11 cellular contexts compared by ENCODE assay signal in the genomic region with DNA sequence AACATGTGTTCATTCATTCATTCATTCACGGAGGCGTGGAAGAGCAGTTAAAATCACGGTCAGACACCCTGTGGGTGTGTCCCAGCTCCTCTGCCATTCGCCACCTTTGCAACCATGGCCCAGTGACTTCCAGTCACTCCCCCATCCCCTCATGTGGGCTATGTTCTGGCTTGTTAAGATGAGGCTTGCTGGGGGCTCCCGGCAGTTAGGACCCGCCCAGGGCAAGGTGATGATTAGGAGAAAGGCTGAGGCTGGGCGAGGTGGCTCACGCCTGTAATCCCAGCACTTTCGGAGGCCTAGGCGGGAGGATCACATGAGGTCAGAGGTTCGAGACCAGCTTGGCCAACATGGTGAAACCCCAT. TPM values are rescaled to one million over a fixed set of nuclear protein-coding genes. Genes with fewer than 3 reads are reported as not detected.
A peak's percentile ranks its signal among the peaks of the same experiment; 100 is the strongest.
DNase-seq lines count a peak whose midpoint lies in the region; FAIRE-seq and TF ChIP-seq lines count a peak whose summit lies in the region.
"Had no signal": no experiment of that assay in that cellular context is flagged by ENCODE, and none has a peak within 500 bp of the region (broad histone marks: within the 10 kb centered on the region; RNA-seq: fewer than 3 reads in every experiment).

No MANE protein-coding gene starts in this region.

- POLR2A ChIA-PET in H1 (lab: Charles Lee; ENCODE audit: partially characterized antibody): interaction anchor here (0.7 to 1.3 kb wide), 2 partner anchors 9 to 141 kb away, joined by 3 to 4 read pairs; no protein-coding TSS in a partner anchor

- H2BK120ac ChIP-seq in H1 (replicated peaks; ENCODE audit: low read depth, low read length): no peak overlapping the region

- CTCF ChIA-PET in H1 (lab: Charles Lee; ENCODE audit: partially characterized antibody): interaction anchor here (0.8 to 12.8 kb wide), 5 partner anchors 32 to 153 kb away, joined by 3 to 250 read pairs (median 6); no protein-coding TSS in a partner anchor

- no peak overlapping the region for H3K56ac ChIP-seq in H1 (replicated peaks; ENCODE audit: insufficient read length, low read depth, low read length)

- H4K5ac ChIP-seq in H1 (ENCODE audit: insufficient read length, low read depth, low read length): no peak overlapping the region

- no peaks in the 10 kb centered on the region for H3K79me1 ChIP-seq in H1 (ENCODE audit: low read depth, low read length)

- peak overlapping the region; percentile 16 to 99 (median 98); a peak in 21 of 22 replicates for H3K27ac ChIP-seq in BLaER1 treated with 17β-estradiol and CSF1 and Interleukin-3, amounts not matched to agents 10 nM and 100 nM
- no peak overlapping the region for H3K27ac ChIP-seq in H1 (ENCODE audit: low read depth, low read length)
- H3K27ac ChIP-seq in prostate gland: peak overlapping the region; percentile 14 to 22
- H3K27ac ChIP-seq: VCaP had no signal

- H3K27me3 ChIP-seq in BLaER1 treated with 17β-estradiol and CSF1 and Interleukin-3, amounts not matched to agents 10 nM and 100 nM: peaks cover 0 to 7% (median 0%) of the 10 kb centered on the region in 11 experiments; a peak in 5 of 22 replicates
- H3K27me3 ChIP-seq in NT2/D1 (ENCODE audit: insufficient read depth, insufficient read length) (no peaks in the 10 kb centered on the region), H1 (replicated peaks in 1 of 4; ENCODE audit: control insufficient read depth in 3 of 4, extremely low read depth in 1 of 4, insufficient read depth in 3 of 4, low read length in 3 of 4) (no peaks in the 10 kb centered on the region), prostate gland (replicated peaks; ENCODE audit: insufficient read depth) (no peaks in the 10 kb centered on the region)

- FAIRE-seq in H1 (lab: Jason Lieb, UNC): no peak

- H3K14ac ChIP-seq in H1 (ENCODE audit: insufficient read length): no peak overlapping the region

- WGBS in H1 (ENCODE audit: extremely low coverage in 1 of 2, insufficient coverage in 1 of 2, insufficient read length in 1 of 2, insufficient replicate concordance in 2 of 2, low coverage in 1 of 2, low lambda C conversion rate in 2 of 2, missing lambda C conversion rate in 1 of 2), 2 experiments: 93% methylated on average over 11 of the region's 11 CpGs; no CpG with 5 or more reads in 1 of the 2 experiments
- 64% methylated on average over 11 of the region's 11 CpGs for WGBS in prostate gland

- peak overlapping the region in 10 of 11 experiments; percentile 62 to 90 (median 83); a peak in 20 of 22 replicates for H3K9ac ChIP-seq in BLaER1 treated with 17β-estradiol and CSF1 and Interleukin-3, amounts not matched to agents 10 nM and 100 nM
- peak overlapping the region; percentile 78 for H3K9ac ChIP-seq in NT2/D1 (ENCODE audit: insufficient read length, low read depth)
- H3K9ac ChIP-seq in H1 (replicated peaks in 1 of 4; ENCODE audit: extremely low read depth in 1 of 4, low read depth in 3 of 4, low read length in 3 of 4): no peak overlapping the region

- H3K4me1 ChIP-seq in BLaER1 treated with 17β-estradiol and CSF1 and Interleukin-3, amounts not matched to agents 10 nM and 100 nM: peaks cover 45 to 96% (median 91%) of the 10 kb centered on the region in 10 experiments
- H3K4me1 ChIP-seq in NT2/D1 (ENCODE audit: insufficient read depth, insufficient read length) (peaks cover 10% of the 10 kb centered on the region), H1 (replicated peaks in 1 of 4; ENCODE audit: control insufficient read depth in 3 of 4, insufficient read depth in 4 of 4, low read length in 3 of 4) (peaks cover 0 to 3% (median 0%) of the 10 kb centered on the region in 4 experiments; a peak in 3 of 7 replicates), prostate gland (replicated peaks) (no peaks in the 10 kb centered on the region)

- intact Hi-C loops in prostate gland (cut with DNase I): no loop called here

- peak overlapping the region in 5 of 10 experiments; percentile 2 to 29 (median 25); a peak in 8 of 20 replicates for H3K4me3 ChIP-seq in BLaER1 treated with 17β-estradiol and CSF1 and Interleukin-3, amounts not matched to agents 10 nM and 100 nM
- H3K4me3 ChIP-seq in NT2/D1 (ENCODE audit: insufficient read length, low read depth) (peak overlapping the region; percentile 33), H1 (ENCODE audit: extremely low read depth in 1 of 4, insufficient read depth in 2 of 4, low read depth in 3 of 4, low read length in 4 of 4) (no peak overlapping the region), prostate gland (no peak overlapping the region)

- TF ChIP-seq CTCF in H1 (IDR thresholded peaks at IDR 0.05; ENCODE audit: control extremely low read depth in 1 of 3, insufficient read depth in 1 of 3, low read depth in 1 of 3, low read length in 3 of 3): no peak
- no peak for TF ChIP-seq CTCF in prostate gland (IDR thresholded peaks at IDR 0.05)
- TF ChIP-seq CTCF in GM20000 (IDR thresholded peaks at IDR 0.05; ENCODE audit: extremely low read depth, missing control alignments): no peak

- H2BK5ac ChIP-seq in H1 (ENCODE audit: low read depth, low read length): no peak overlapping the region

- no peak overlapping the region for H2BK12ac ChIP-seq in H1 (ENCODE audit: low read depth, low read length)

- peak overlapping the region; percentile 34 for H3K23ac ChIP-seq in H1 (ENCODE audit: insufficient read length)

- H3K23me2 ChIP-seq in H1 (ENCODE audit: low read depth, low read length): no peaks in the 10 kb centered on the region

- H2AK5ac ChIP-seq in H1 (ENCODE audit: low read depth, low read length): no peak overlapping the region

- H4K8ac ChIP-seq in H1 (ENCODE audit: extremely low read depth, insufficient read depth, low read length): no peak overlapping the region

- H2AFZ ChIP-seq in H1 (ENCODE audit: low read length): no peak overlapping the region

- H2BK20ac ChIP-seq in H1 (ENCODE audit: low read length): no peak overlapping the region

- H4K20me1 ChIP-seq in BLaER1 treated with 17β-estradiol and CSF1 and Interleukin-3, amounts not matched to agents 10 nM and 100 nM: no peaks in the 10 kb centered on the region
- no peaks in the 10 kb centered on the region for H4K20me1 ChIP-seq in H1 (replicated peaks in 1 of 2; ENCODE audit: control insufficient read depth in 1 of 2, insufficient read depth in 2 of 2, low read length in 2 of 2)

- no peaks in the 10 kb centered on the region for H3K36me3 ChIP-seq in BLaER1 treated with 17β-estradiol and CSF1 and Interleukin-3, amounts not matched to agents 10 nM and 100 nM
- no peaks in the 10 kb centered on the region for H3K36me3 ChIP-seq in NT2/D1 (ENCODE audit: insufficient read depth, insufficient read length, low read length)
- H3K36me3 ChIP-seq in H1 (ENCODE audit: control insufficient read depth in 2 of 4, insufficient read depth in 4 of 4, low read length in 3 of 4): no peaks in the 10 kb centered on the region
- H3K36me3 ChIP-seq in prostate gland: no peaks in the 10 kb centered on the region

- H3K79me2 ChIP-seq in H1 (ENCODE audit: control insufficient read depth in 1 of 2, insufficient read depth in 2 of 2, low read length in 2 of 2): no peaks in the 10 kb centered on the region

- TF ChIP-seq RAD21 in H1 (IDR thresholded peaks at IDR 0.05 in 1 of 2, conservative IDR thresholded peaks at IDR 0.05 in 1 of 2; ENCODE audit: low read depth in 2 of 2, low read length in 2 of 2): no peak

- peak overlapping the region; percentile 75 to 96 (median 88) for H3K4me2 ChIP-seq in BLaER1 treated with 17β-estradiol and CSF1 and Interleukin-3, amounts not matched to agents 10 nM and 100 nM
- no peak overlapping the region for H3K4me2 ChIP-seq in H1 (ENCODE audit: insufficient read depth in 1 of 2, low read depth in 2 of 2, low read length in 2 of 2)

- H4K91ac ChIP-seq in H1 (replicated peaks; ENCODE audit: insufficient read length, low read length): no peak overlapping the region

- no peak overlapping the region for H3K4ac ChIP-seq in H1 (replicated peaks; ENCODE audit: insufficient read length, low read depth, low read length)

- TF ChIP-seq EP300 in H1 (IDR thresholded peaks at IDR 0.05; ENCODE audit: borderline replicate concordance in 1 of 2, low read depth in 2 of 2, low read length in 2 of 2): no peak

- no peak overlapping the region for H2BK15ac ChIP-seq in H1 (ENCODE audit: low read length)

- H3K9me3 ChIP-seq in BLaER1 treated with 17β-estradiol and CSF1 and Interleukin-3, amounts not matched to agents 10 nM and 100 nM (replicated peaks in 1 of 11): no peaks in the 10 kb centered on the region
- H3K9me3 ChIP-seq in NT2/D1 (ENCODE audit: insufficient read depth, low read length) (no peaks in the 10 kb centered on the region), H1 (ENCODE audit: insufficient read depth in 2 of 2, low read depth in 1 of 2, low read length in 1 of 2) (no peaks in the 10 kb centered on the region), prostate gland (no peaks in the 10 kb centered on the region)

- no peak overlapping the region for H3K18ac ChIP-seq in H1 (ENCODE audit: extremely low read depth, low read length)

- no peak for TF ChIP-seq POLR2A in H1 (IDR thresholded peaks at IDR 0.05; ENCODE audit: control extremely low read depth in 1 of 2, low read depth in 2 of 2, low read length in 2 of 2)
- no peak for TF ChIP-seq POLR2A in prostate gland (IDR thresholded peaks at IDR 0.05)

- DNase-seq in NT2/D1 (ENCODE audit: low read depth, low spot score) (no peak), H1 (ENCODE audit: low read depth in 1 of 2, low spot score in 2 of 2) (no peak), prostate gland (ENCODE audit: low spot score) (no peak), NCI-H1105 (lab: John Stamatoyannopoulos, UW) (no peak), putamen (ENCODE audit: low spot score) (no peak), GM20000 (ENCODE audit: low spot score) (no peak), dedifferentiated amniotic fluid mesenchymal stem cell (ENCODE audit: extremely low spot score) (no peak)
- DNase-seq: effector CD8-positive, alpha-beta T cell; NCI-H1092 treated with DMSO at 0.1 percent for 48 hours had no signal

RNA-seq across cellular contexts. Expression of gene PTGES, which starts 24.9 kb away (rescaled TPM):
- 3.2 TPM in 2 replicates for total RNA-seq in H1 (2021; fragmentation: NEBNext Ultra II Directional; extraction: Animal tissue kit (Norgen Biotek cat#: 25700))
- polyA plus RNA-seq in H1 (2011; rRNA removed): 5.1 and 5.4 TPM in 2 replicates
- 4.7 TPM for polyA plus RNA-seq in H1 (2011; cell fraction: cytosol; rRNA removed)
- 1.7 TPM for polyA plus RNA-seq in H1 (2011; cell fraction: nucleus; rRNA removed)
- 4.0 to 4.8 TPM (median 4.4 TPM) in 4 replicates for polyA plus RNA-seq in H1 (2012, experiment 1 of 2)
- polyA plus RNA-seq in H1 (2012, experiment 2 of 2): 4.2 TPM
- 4.3 TPM for polyA plus RNA-seq in H1 (2013, experiment 1 of 2)
- 5.6 TPM for polyA plus RNA-seq in H1 (2013, experiment 2 of 2)
- polyA minus RNA-seq in H1 (2011; rRNA and poly(A)+ RNA removed): 3.7 and 4.1 TPM in 2 replicates
- 4.0 TPM for polyA minus RNA-seq in H1 (2011; cell fraction: cytosol; rRNA and poly(A)+ RNA removed)
- 2.9 TPM for polyA minus RNA-seq in H1 (2011; cell fraction: nucleus; rRNA and poly(A)+ RNA removed)
- 10 to 100 TPM in 1 of 2 donors, 1 to 10 TPM in 1; 3.9 to 19.9 TPM for total RNA-seq in prostate gland

RNA-seq across cellular contexts. Expression of gene TOR1B, which starts 25.2 kb away (rescaled TPM):
- total RNA-seq in H1 (2021; fragmentation: NEBNext Ultra II Directional; extraction: Animal tissue kit (Norgen Biotek cat#: 25700)): 17.4 and 19.2 TPM in 2 replicates
- 11.4 and 13.4 TPM in 2 replicates for polyA plus RNA-seq in H1 (2011; rRNA removed)
- polyA plus RNA-seq in H1 (2011; cell fraction: cytosol; rRNA removed): 15.3 TPM
- polyA plus RNA-seq in H1 (2011; cell fraction: nucleus; rRNA removed): 14.0 TPM
- polyA plus RNA-seq in H1 (2012, experiment 1 of 2): 12.5 to 14.1 TPM (median 13.7 TPM) in 4 replicates
- 8.6 TPM for polyA plus RNA-seq in H1 (2012, experiment 2 of 2)
- 18.0 TPM for polyA plus RNA-seq in H1 (2013, experiment 1 of 2)
- 20.0 TPM for polyA plus RNA-seq in H1 (2013, experiment 2 of 2)
- polyA minus RNA-seq in H1 (2011; rRNA and poly(A)+ RNA removed): 11.8 and 18.7 TPM in 2 replicates
- 8.9 TPM for polyA minus RNA-seq in H1 (2011; cell fraction: cytosol; rRNA and poly(A)+ RNA removed)
- polyA minus RNA-seq in H1 (2011; cell fraction: nucleus; rRNA and poly(A)+ RNA removed): 12.2 TPM
- total RNA-seq in prostate gland: 10 to 100 TPM; 31.4 to 35.7 TPM

RNA-seq across cellular contexts. Expression of gene TOR1A, which starts 46.2 kb away (rescaled TPM):
- total RNA-seq in H1 (2021; fragmentation: NEBNext Ultra II Directional; extraction: Animal tissue kit (Norgen Biotek cat#: 25700)): 32.7 and 37.6 TPM in 2 replicates
- 46.6 and 46.7 TPM in 2 replicates for polyA plus RNA-seq in H1 (2011; rRNA removed)
- 52.9 TPM for polyA plus RNA-seq in H1 (2011; cell fraction: cytosol; rRNA removed)
- polyA plus RNA-seq in H1 (2011; cell fraction: nucleus; rRNA removed): 30.3 TPM
- polyA plus RNA-seq in H1 (2012, experiment 1 of 2): 36.1 to 37.5 TPM (median 36.5 TPM) in 4 replicates
- 39.5 TPM for polyA plus RNA-seq in H1 (2012, experiment 2 of 2)
- polyA plus RNA-seq in H1 (2013, experiment 1 of 2): 52.1 TPM
- 59.4 TPM for polyA plus RNA-seq in H1 (2013, experiment 2 of 2)
- polyA minus RNA-seq in H1 (2011; rRNA and poly(A)+ RNA removed): 44.0 and 50.0 TPM in 2 replicates
- polyA minus RNA-seq in H1 (2011; cell fraction: cytosol; rRNA and poly(A)+ RNA removed): 25.8 TPM
- 24.8 TPM for polyA minus RNA-seq in H1 (2011; cell fraction: nucleus; rRNA and poly(A)+ RNA removed)
- total RNA-seq in prostate gland: 10 to 100 TPM; 37.1 to 41.2 TPM

RNA-seq across cellular contexts. Expression of gene C9orf78, which starts 57.3 kb away (rescaled TPM):
- total RNA-seq in H1 (2021; fragmentation: NEBNext Ultra II Directional; extraction: Animal tissue kit (Norgen Biotek cat#: 25700)): 40.6 and 47.7 TPM in 2 replicates
- 16.7 and 17.4 TPM in 2 replicates for polyA plus RNA-seq in H1 (2011; rRNA removed)
- 41.3 TPM for polyA plus RNA-seq in H1 (2011; cell fraction: cytosol; rRNA removed)
- 7.4 TPM for polyA plus RNA-seq in H1 (2011; cell fraction: nucleus; rRNA removed)
- polyA plus RNA-seq in H1 (2012, experiment 1 of 2): 50.4 to 64.0 TPM (median 54.5 TPM) in 4 replicates
- polyA plus RNA-seq in H1 (2012, experiment 2 of 2): 10.5 TPM
- 32.3 TPM for polyA plus RNA-seq in H1 (2013, experiment 1 of 2)
- polyA plus RNA-seq in H1 (2013, experiment 2 of 2): 35.3 TPM
- 5.0 and 8.7 TPM in 2 replicates for polyA minus RNA-seq in H1 (2011; rRNA and poly(A)+ RNA removed)
- 17.6 TPM for polyA minus RNA-seq in H1 (2011; cell fraction: cytosol; rRNA and poly(A)+ RNA removed)
- 6.8 TPM for polyA minus RNA-seq in H1 (2011; cell fraction: nucleus; rRNA and poly(A)+ RNA removed)
- total RNA-seq in prostate gland: 10 to 100 TPM; 63.7 to 76.8 TPM

RNA-seq across cellular contexts. Expression of gene USP20, which starts 57.5 kb away (rescaled TPM):
- total RNA-seq in H1 (2021; fragmentation: NEBNext Ultra II Directional; extraction: Animal tissue kit (Norgen Biotek cat#: 25700)): 13.4 and 17.9 TPM in 2 replicates
- polyA plus RNA-seq in H1 (2011; rRNA removed): 23.0 and 35.0 TPM in 2 replicates
- 19.8 TPM for polyA plus RNA-seq in H1 (2011; cell fraction: cytosol; rRNA removed)
- 91.3 TPM for polyA plus RNA-seq in H1 (2011; cell fraction: nucleus; rRNA removed)
- polyA plus RNA-seq in H1 (2012, experiment 1 of 2): 14.6 to 23.3 TPM (median 18.9 TPM) in 4 replicates
- polyA plus RNA-seq in H1 (2012, experiment 2 of 2): 11.5 TPM
- polyA plus RNA-seq in H1 (2013, experiment 1 of 2): 7.0 TPM
- polyA plus RNA-seq in H1 (2013, experiment 2 of 2): 5.9 TPM
- 12.4 and 12.7 TPM in 2 replicates for polyA minus RNA-seq in H1 (2011; rRNA and poly(A)+ RNA removed)
- 15.6 TPM for polyA minus RNA-seq in H1 (2011; cell fraction: cytosol; rRNA and poly(A)+ RNA removed)
- 11.1 TPM for polyA minus RNA-seq in H1 (2011; cell fraction: nucleus; rRNA and poly(A)+ RNA removed)
- total RNA-seq in prostate gland: 10 to 100 TPM; 34.8 to 53.5 TPM

Comparison
In these comparisons a context has a peak if more than half of its experiments do, and no peak if none do; other contexts are left out.
1. H3K4me2 ChIP-seq: peak in BLaER1 treated with 17β-estradiol and CSF1 and Interleukin-3, amounts not matched to agents 10 nM and 100 nM (11 of 11); none in H1 (0 of 2).
2. H3K9ac ChIP-seq: peak in BLaER1 treated with 17β-estradiol and CSF1 and Interleukin-3, amounts not matched to agents 10 nM and 100 nM (10 of 11) and NT2/D1 (single experiment); none in H1 (0 of 4).